ENCODE assay signal across 9 cellular contexts in genomic region chr7:101172854-101173751, GRCh38. TPM values are rescaled to one million over a fixed set of nuclear protein-coding genes. Genes with fewer than 3 reads are reported as not detected.
DNase-seq lines count a peak whose midpoint lies in the region; ATAC-seq, FAIRE-seq and TF ChIP-seq lines count a peak whose summit lies in the region.
"Had no signal": no experiment of that assay in that cellular context is flagged by ENCODE, and none has a peak within 500 bp of the region (broad histone marks: within the 10 kb centered on the region; RNA-seq: fewer than 3 reads in every experiment).

No MANE protein-coding gene starts in this region.

- H3K27me3 ChIP-seq in iPS-18a (ENCODE audit: control insufficient read depth, insufficient read depth, low read length) (peaks cover 100% of the 10 kb centered on the region), thyroid gland (peaks cover 33% of the 10 kb centered on the region)

- H3K36me3 Mint-ChIP-seq in activated naive CD8-positive, alpha-beta T cell treated with anti-CD3 and anti-CD28 coated beads, Interleukin-2, amount 50 U/mL, for 24 hours (ENCODE audit: low read depth): peaks cover 2% of the 10 kb centered on the region

- H3K4me1 Mint-ChIP-seq in activated naive CD8-positive, alpha-beta T cell treated with anti-CD3 and anti-CD28 coated beads, Interleukin-2, amount 50 U/mL, for 24 hours: peaks cover 51% of the 10 kb centered on the region

- intact Hi-C loops in thyroid gland (cut with DNase I): no loop called here

- H3K4me3 ChIP-seq in iPS-18a (ENCODE audit: low read length) (peak overlapping the region; percentile 46), thyroid gland (replicated peaks in 1 of 3) (peak overlapping the region in 1 of 3 donors; percentile 22)

- no peak for TF ChIP-seq POLR2A in thyroid gland (IDR thresholded peaks at IDR 0.05)
- no peak for TF ChIP-seq POLR2A in GM12892 (IDR thresholded peaks at IDR 0.05; ENCODE audit: low read depth, low read length)

- H3K27me3 Mint-ChIP-seq in activated naive CD8-positive, alpha-beta T cell treated with anti-CD3 and anti-CD28 coated beads, Interleukin-2, amount 50 U/mL, for 24 hours: peaks cover 88% of the 10 kb centered on the region

- H3K9me3 Mint-ChIP-seq in activated naive CD8-positive, alpha-beta T cell treated with anti-CD3 and anti-CD28 coated beads, Interleukin-2, amount 50 U/mL, for 24 hours: no peaks in the 10 kb centered on the region

- H3K4me1 ChIP-seq in iPS-18a (ENCODE audit: control insufficient read depth, low read depth, low read length) (peaks cover 31% of the 10 kb centered on the region), thyroid gland (peaks cover 22 to 40% of the 10 kb centered on the region in 2 donors)

- no peak for FAIRE-seq in GM12892 (lab: Jason Lieb, UNC)

- 4 to 6% methylated on average over 19 to 27 of the region's 53 CpGs for WGBS in thyroid gland, 2 donors

- DNase-seq in D341Med (ENCODE audit: low spot score) (peak; percentile 54), MV-4-11 (lab: John Stamatoyannopoulos, UW) (peak; percentile 11), thyroid gland (peak; percentile 94 to 95), AML-193 (lab: John Stamatoyannopoulos, UW) (no peak), GM12892 (ENCODE audit: insufficient read length) (no peak)
- DNase-seq in activated naive CD8-positive, alpha-beta T cell treated with anti-CD3 and anti-CD28 coated beads, Interleukin-2, amount 50 U/mL, for 24 hours: peak; percentile 31

- H3K27ac Mint-ChIP-seq in activated naive CD8-positive, alpha-beta T cell treated with anti-CD3 and anti-CD28 coated beads, Interleukin-2, amount 50 U/mL, for 24 hours: no peak overlapping the region

- peak overlapping the region; percentile 17 for H3K4me3 Mint-ChIP-seq in activated naive CD8-positive, alpha-beta T cell treated with anti-CD3 and anti-CD28 coated beads, Interleukin-2, amount 50 U/mL, for 24 hours

- H3K27ac ChIP-seq in iPS-18a (ENCODE audit: low read length) (no peak overlapping the region), thyroid gland (peak overlapping the region in 1 of 3 donors; percentile 38)

- H3K36me3 ChIP-seq in iPS-18a (ENCODE audit: control insufficient read depth, low read depth, low read length): no peaks in the 10 kb centered on the region
- H3K36me3 ChIP-seq in thyroid gland: no peaks in the 10 kb centered on the region

- no peak for TF ChIP-seq CTCF in thyroid gland (IDR thresholded peaks at IDR 0.05)

- H3K9me3 ChIP-seq in iPS-18a (ENCODE audit: control insufficient read depth, low read depth, low read length) (no peaks in the 10 kb centered on the region), thyroid gland (no peaks in the 10 kb centered on the region)

- ATAC-seq in activated naive CD8-positive, alpha-beta T cell treated with anti-CD3 and anti-CD28 coated beads, Interleukin-2, amount 50 U/mL, for 24 hours: peak; percentile 41
- ATAC-seq in HG03354 (IDR thresholded peaks at IDR 0.05; ENCODE audit: poor library complexity, severe bottlenecking, unreplicated experiment): no peak

- H3K9ac ChIP-seq in iPS-18a (ENCODE audit: low read length): no peak overlapping the region

RNA-seq across cellular contexts. Expression of gene NAT16, which starts 7.0 kb away (rescaled TPM):
- 1 to 10 TPM in 1 of 4 donors, under 1 TPM in 1, not detected in 2; 0.29 to 1.4 TPM for total RNA-seq in thyroid gland
- not detected for polyA plus RNA-seq in GM12892 (2012; ENCODE audit: missing spikeins)
- total RNA-seq: liver had no signal
- polyA plus RNA-seq: liver had no signal

RNA-seq across cellular contexts. Expression of gene VGF, which starts 7.7 kb away (rescaled TPM):
- total RNA-seq in thyroid gland: 1 to 10 TPM in 2 of 4 donors, not detected in 2; 1.3 to 2.3 TPM
- not detected for polyA plus RNA-seq in GM12892 (2012; ENCODE audit: missing spikeins)
- total RNA-seq: liver had no signal
- polyA plus RNA-seq: liver had no signal

RNA-seq across cellular contexts. Expression of gene AP1S1, which starts 18.8 kb away (rescaled TPM):
- total RNA-seq in thyroid gland: 10 to 100 TPM; 29.0 to 59.6 (median 41.3) TPM
- 95.5 TPM for polyA plus RNA-seq in GM12892 (2012; ENCODE audit: missing spikeins)

RNA-seq across cellular contexts. Expression of gene MOGAT3, which starts 27.7 kb away (rescaled TPM):
- total RNA-seq in thyroid gland: not detected
- not detected for polyA plus RNA-seq in GM12892 (2012; ENCODE audit: missing spikeins)

RNA-seq across cellular contexts. Expression of gene PLOD3, which starts 44.3 kb away (rescaled TPM):
- 10 to 100 TPM; 30.0 to 42.5 (median 32.7) TPM for total RNA-seq in thyroid gland
- 21.0 TPM for polyA plus RNA-seq in GM12892 (2012; ENCODE audit: missing spikeins)

Comparison
In these comparisons a context has a peak if more than half of its experiments do, and no peak if none do; other contexts are left out.
1. DNase-seq: peak in D341Med (single experiment), MV-4-11 (single experiment), activated naive CD8-positive, alpha-beta T cell treated with anti-CD3 and anti-CD28 coated beads, Interleukin-2, amount 50 U/mL, for 24 hours (single experiment) and thyroid gland (2 of 2); none in AML-193 (0 of 2) and GM12892 (single experiment).